ENCODE assay signal across 8 cellular contexts in the genomic region with DNA sequence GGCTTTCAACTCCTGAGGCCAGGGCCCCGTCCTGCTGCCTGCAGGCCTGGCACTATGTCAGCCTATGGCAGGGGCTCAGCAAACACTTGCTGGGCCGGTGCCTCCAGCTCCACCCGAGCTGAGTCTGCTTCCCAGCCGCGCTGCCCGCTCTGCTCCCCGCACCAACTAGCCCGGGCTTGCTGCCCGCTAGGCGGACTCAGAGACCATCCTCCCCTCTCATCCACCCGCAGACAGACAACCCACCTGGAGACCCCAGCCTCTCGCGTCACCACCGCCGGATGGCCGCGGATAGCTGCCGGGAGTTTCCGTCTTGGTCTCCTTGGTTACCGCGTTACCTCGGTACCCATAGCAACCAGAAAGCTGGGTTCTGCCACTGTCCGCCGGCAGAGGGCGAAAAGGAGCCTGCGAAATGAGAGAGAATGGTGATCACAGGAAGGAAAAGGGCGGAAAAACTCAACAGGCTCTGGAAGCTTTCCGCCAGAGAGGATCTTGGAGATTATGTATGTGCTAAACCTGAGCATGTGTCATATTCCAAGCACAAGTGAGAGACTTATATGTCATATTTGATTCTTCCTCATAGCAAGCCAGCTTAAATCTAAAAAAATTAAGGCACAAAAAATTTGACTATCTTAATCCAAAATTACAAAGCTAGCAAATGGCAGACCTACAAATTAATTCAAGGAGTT. TPM values are rescaled to one million over a fixed set of nuclear protein-coding genes. Genes with fewer than 3 reads are reported as not detected.
DNase-seq lines count a peak whose midpoint lies in the region; ATAC-seq, FAIRE-seq and TF ChIP-seq lines count a peak whose summit lies in the region.

A gene with protein sequence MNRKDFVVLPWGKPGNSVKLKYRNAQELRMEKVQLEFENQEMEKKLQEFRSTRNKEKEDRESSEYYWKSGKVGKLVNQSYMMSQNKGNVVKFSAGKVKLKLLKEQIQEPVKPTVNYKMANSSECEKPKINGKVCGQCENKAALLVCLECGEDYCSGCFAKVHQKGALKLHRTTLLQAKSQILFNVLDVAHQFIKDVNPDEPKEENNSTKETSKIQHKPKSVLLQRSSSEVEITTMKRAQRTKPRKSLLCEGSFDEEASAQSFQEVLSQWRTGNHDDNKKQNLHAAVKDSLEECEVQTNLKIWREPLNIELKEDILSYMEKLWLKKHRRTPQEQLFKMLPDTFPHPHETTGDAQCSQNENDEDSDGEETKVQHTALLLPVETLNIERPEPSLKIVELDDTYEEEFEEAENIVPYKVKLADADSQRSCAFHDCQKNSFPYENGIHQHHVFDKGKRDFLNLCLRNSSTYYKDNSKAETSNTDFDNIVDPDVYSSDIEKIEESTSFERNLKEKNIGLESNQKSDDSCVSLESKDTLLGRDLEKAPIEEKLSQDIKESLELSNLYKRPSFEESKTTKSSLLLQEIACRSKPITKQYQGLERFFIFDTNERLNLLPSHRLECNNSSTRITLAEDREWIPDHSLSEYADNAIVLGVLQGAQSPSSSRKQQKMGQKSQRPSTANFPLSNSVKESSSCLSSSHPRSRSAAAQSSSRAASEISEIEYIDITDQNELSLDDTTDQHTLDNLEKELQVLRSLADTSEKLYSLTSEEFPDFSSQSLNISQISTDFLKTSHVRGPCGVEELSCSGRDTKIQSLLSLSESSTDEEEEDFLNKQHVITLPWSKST (minus strand): TSS at position 294 of the 686 bp plus-strand sequence. CDS start 7,396 bp downstream, outside the sequence.

- peak; percentile 66 for FAIRE-seq in GM12892 (lab: Jason Lieb, UNC)

- H3K9me3 ChIP-seq in T-helper 17 cell (ENCODE audit: control insufficient read depth, low read length, poor library complexity, severe bottlenecking) = no peaks in the 10 kb centered on the region
- H3K9me3 ChIP-seq in hepatocyte (ENCODE audit: low read depth) = no peaks in the 10 kb centered on the region

- H3K4me1 Mint-ChIP-seq in T-helper 17 cell = peaks cover 9% of the 10 kb centered on the region

- no peaks in the 10 kb centered on the region for H3K79me2 ChIP-seq in hepatocyte

- no peaks in the 10 kb centered on the region for H3K27me3 ChIP-seq in hepatocyte

- peak within 1 kb of the TSS; percentile 33 for H3K4me3 ChIP-seq in hepatocyte

- peak within 1 kb of the TSS; percentile 76 for H3K4me3 Mint-ChIP-seq in T-helper 17 cell

- no peak within 1 kb of the TSS for H3K27ac ChIP-seq in hepatocyte

- TF ChIP-seq CTCF in hepatocyte (IDR thresholded peaks at IDR 0.05; ENCODE audit: poor library complexity) = peak; percentile 97

- peak within 1 kb of the TSS; percentile 52 for H2AFZ ChIP-seq in hepatocyte

- ATAC-seq in HG02885 (IDR thresholded peaks at IDR 0.05; ENCODE audit: poor library complexity, unreplicated experiment) = peak; percentile 100
- ATAC-seq in T-helper 17 cell = peak; percentile 95

- peak within 1 kb of the TSS; percentile 87 for H3K27ac Mint-ChIP-seq in T-helper 17 cell

- WGBS in hepatocyte (ENCODE audit: low lambda C conversion rate, missing lambda C conversion rate) = 2% methylated on average over 28 of the region's 28 CpGs

- peaks cover 15% of the 10 kb centered on the region for H3K27me3 Mint-ChIP-seq in T-helper 17 cell

- H3K36me3 Mint-ChIP-seq in T-helper 17 cell (ENCODE audit: low read depth) = no peaks in the 10 kb centered on the region

- TF ChIP-seq POLR2A in GM12892 (IDR thresholded peaks at IDR 0.05; ENCODE audit: low read depth, low read length) = no peak

- H3K9me2 ChIP-seq in hepatocyte (replicated peaks; ENCODE audit: insufficient read depth) = no peaks in the 10 kb centered on the region

- H3K4me2 ChIP-seq in hepatocyte = peak within 1 kb of the TSS; percentile 78

- H3K4me1 ChIP-seq in hepatocyte (ENCODE audit: insufficient read depth) = no peaks in the 10 kb centered on the region

- DNase-seq in GM12892 (ENCODE audit: insufficient read length) (peak; percentile 21), NCI-H1694 (lab: John Stamatoyannopoulos, UW) (peak; percentile 72), T-helper 17 cell (peak; percentile 58 to 82 (median 70)), anterior cingulate cortex (lab: John Stamatoyannopoulos, UW) (peak; percentile 28 to 92 (median 80)), hepatocyte (ENCODE audit: low spot score) (peak; percentile 93), retina (peak; percentile 99), NCI-H1048 (lab: John Stamatoyannopoulos, UW) (no peak)

- no peaks in the 10 kb centered on the region for H3K36me3 ChIP-seq in hepatocyte (replicated peaks; ENCODE audit: insufficient read depth, low read depth)

- H4K20me1 ChIP-seq in hepatocyte (ENCODE audit: insufficient read depth, poor library complexity, severe bottlenecking) = no peaks in the 10 kb centered on the region

RNA-seq across cellular contexts. Expression of the gene that starts here (rescaled TPM):
- not detected for polyA plus RNA-seq in GM12892 (2012; ENCODE audit: missing spikeins)
- total RNA-seq in T-helper 17 cell (not detected), hepatocyte (1.6 TPM in 1 of 2 replicates, not detected in the other)
- 0.16 TPM in 1 of 2 replicates, not detected in the other for polyA plus RNA-seq in hepatocyte

Comparison
In these comparisons a context has a peak if more than half of its experiments do, and no peak if none do; other contexts are left out.
1. Peak in DNase-seq and ATAC-seq in T-helper 17 cell; RNA of the gene not detected or under 1 TPM.